Comparison of ENCODE assay signal across 2 cellular contexts in genomic region chr17:75030161-75030560, GRCh38.
TF ChIP-seq lines count a peak whose summit lies in the region.

No MANE protein-coding gene starts in this region.

TF ChIP-seq in Ishikawa, 13 proteins besides CTCF, POLR2A, EP300 and RAD21:
- TF ChIP-seq, protein P1, sequence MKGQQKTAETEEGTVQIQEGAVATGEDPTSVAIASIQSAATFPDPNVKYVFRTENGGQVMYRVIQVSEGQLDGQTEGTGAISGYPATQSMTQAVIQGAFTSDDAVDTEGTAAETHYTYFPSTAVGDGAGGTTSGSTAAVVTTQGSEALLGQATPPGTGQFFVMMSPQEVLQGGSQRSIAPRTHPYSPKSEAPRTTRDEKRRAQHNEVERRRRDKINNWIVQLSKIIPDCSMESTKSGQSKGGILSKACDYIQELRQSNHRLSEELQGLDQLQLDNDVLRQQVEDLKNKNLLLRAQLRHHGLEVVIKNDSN (IDR thresholded peaks at IDR 0.05): peak; percentile 8; the same call in 1 of the 2 replicates
- no peak for TF ChIP-seq CREB1 (IDR thresholded peaks at IDR 0.05; ENCODE audit: low read depth)
- no peak for TF ChIP-seq CEBPB (IDR thresholded peaks at IDR 0.05)

TF ChIP-seq in K562, 482 proteins besides CTCF, POLR2A, EP300 and RAD21:
- peak in 1 of 2 experiments; percentile 96; a peak in 2 of 3 replicates for TF ChIP-seq CBX3 (IDR thresholded peaks at IDR 0.05; ENCODE audit: borderline replicate concordance in 1 of 2, low read length in 2 of 2)
- peak; percentile 69 for TF ChIP-seq ZNF280A (IDR thresholded peaks at IDR 0.05; ENCODE audit: low read depth, partially characterized antibody)
- TF ChIP-seq CBX1 (IDR thresholded peaks at IDR 0.05; ENCODE audit: low read depth): peak; percentile 84; the same call in 1 of the 2 replicates
- TF ChIP-seq POLR3A (IDR thresholded peaks at IDR 0.05; ENCODE audit: borderline replicate concordance, extremely low read depth, insufficient read depth, insufficient read length): no peak
- 0 out of 2 replicates have a peak, but pooled peaks have one; percentile 6 for TF ChIP-seq EGR1 (conservative IDR thresholded peaks at IDR 0.05)
- TF ChIP-seq TRIM28 (IDR thresholded peaks at IDR 0.05): peak; percentile 92
- TF ChIP-seq ZBTB33 (CRISPR knock-in tag; IDR thresholded peaks at IDR 0.05): peak; percentile 92
- TF ChIP-seq CBX5 (IDR thresholded peaks at IDR 0.05; ENCODE audit: borderline replicate concordance, low read depth): peak; percentile 90; the same call in 1 of the 2 replicates
- TF ChIP-seq TRIM24 (IDR thresholded peaks at IDR 0.05): peak in 1 of 2 experiments; percentile 64; a peak in 2 of 4 replicates
- TF ChIP-seq ZNF324 (CRISPR knock-in tag; IDR thresholded peaks at IDR 0.05): no peak
- no peak for TF ChIP-seq KDM5B (IDR thresholded peaks at IDR 0.05; ENCODE audit: insufficient replicate concordance, low read depth, low read length)
TF ChIP-seq in K562: peak in this region for 8.
